In genomic region chr21:41953831-41954653, GRCh38 we compare ENCODE assay signal across 8 cellular contexts. TPM values are rescaled to one million over a fixed set of nuclear protein-coding genes. Genes with fewer than 3 reads are reported as not detected.
DNase-seq lines count a peak whose midpoint lies in the region; ATAC-seq and TF ChIP-seq lines count a peak whose summit lies in the region.

Gene C2CD2 (minus strand): TSS chr21:41954018. CDS start chr21:41953648, 370 bp downstream.

- no peak within 1 kb of the TSS for H3K27ac Mint-ChIP-seq in Calu3 (ENCODE audit: unreplicated experiment)
- no peak within 1 kb of the TSS for H3K27ac Mint-ChIP-seq in activated T-cell treated with anti-CD3 and anti-CD28 coated beads, Interleukin-2, amount 50 U/mL, for 72 hours
- peak within 1 kb of the TSS; percentile 47 for H3K27ac Mint-ChIP-seq in nephron progenitor cell

- H3K36me3 ChIP-seq in uterus: no peaks in the 10 kb centered on the region

- no peaks in the 10 kb centered on the region for H3K27me3 Mint-ChIP-seq in Calu3 (ENCODE audit: unreplicated experiment)
- H3K27me3 Mint-ChIP-seq in activated T-cell treated with anti-CD3 and anti-CD28 coated beads, Interleukin-2, amount 50 U/mL, for 72 hours (ENCODE audit: low read depth): peaks cover 38% of the 10 kb centered on the region
- H3K27me3 Mint-ChIP-seq in nephron progenitor cell (ENCODE audit: low read depth, poor library complexity): peaks cover 41% of the 10 kb centered on the region

- no peaks in the 10 kb centered on the region for H3K9me3 Mint-ChIP-seq in Calu3 (ENCODE audit: low read depth, unreplicated experiment)
- H3K9me3 Mint-ChIP-seq in activated T-cell treated with anti-CD3 and anti-CD28 coated beads, Interleukin-2, amount 50 U/mL, for 72 hours: no peaks in the 10 kb centered on the region
- H3K9me3 Mint-ChIP-seq in nephron progenitor cell: no peaks in the 10 kb centered on the region

- H3K4me1 ChIP-seq in foreskin keratinocyte: peaks cover 25% of the 10 kb centered on the region
- peaks cover 0 to 3% of the 10 kb centered on the region in 2 donors for H3K4me1 ChIP-seq in uterus

- peak; percentile 58 for ATAC-seq in GM19351 (IDR thresholded peaks at IDR 0.05; ENCODE audit: unreplicated experiment)
- peak; percentile 54 to 63 for ATAC-seq in activated T-cell treated with anti-CD3 and anti-CD28 coated beads, Interleukin-2, amount 50 U/mL, for 72 hours (replicated peaks in 1 of 2)
- peak; percentile 37 for ATAC-seq in foreskin keratinocyte
- ATAC-seq in HG03045 (IDR thresholded peaks at IDR 0.05; ENCODE audit: unreplicated experiment): no peak

- H3K36me3 Mint-ChIP-seq in Calu3 (ENCODE audit: insufficient read depth, unreplicated experiment) (peaks cover 22% of the 10 kb centered on the region), nephron progenitor cell (ENCODE audit: low read depth) (no peaks in the 10 kb centered on the region)
- peaks cover 0 to 2% of the 10 kb centered on the region in 2 donors for H3K36me3 Mint-ChIP-seq in activated T-cell treated with anti-CD3 and anti-CD28 coated beads, Interleukin-2, amount 50 U/mL, for 72 hours (ENCODE audit: insufficient read depth in 2 of 2)

- H3K27me3 ChIP-seq in foreskin keratinocyte: no peaks in the 10 kb centered on the region
- H3K27me3 ChIP-seq in uterus: no peaks in the 10 kb centered on the region

- BruUV-seq in Calu3 (replicated peaks; lab: Mats Ljungman, UMichigan): no TSS peak

- H3K4me1 Mint-ChIP-seq in Calu3 (ENCODE audit: low read depth, unreplicated experiment) (peaks cover 30% of the 10 kb centered on the region), nephron progenitor cell (peaks cover 64% of the 10 kb centered on the region)
- H3K4me1 Mint-ChIP-seq in activated T-cell treated with anti-CD3 and anti-CD28 coated beads, Interleukin-2, amount 50 U/mL, for 72 hours (ENCODE audit: low read depth): peaks cover 31% of the 10 kb centered on the region

- CTCF ChIA-PET in Calu3 (lab: Charles Lee): no interaction called here

- H3K27ac ChIP-seq in foreskin keratinocyte (peak within 1 kb of the TSS; percentile 54), uterus (peak within 1 kb of the TSS; percentile 81)

- DNase-seq in Calu3 (peak; percentile 63), NAMALWA (ENCODE audit: low spot score) (peak; percentile 32), foreskin keratinocyte (peak; percentile 61 to 66), nephron progenitor cell (peak; percentile 71), uterus (peak; percentile 66 to 75)
- DNase-seq in activated T-cell treated with anti-CD3 and anti-CD28 coated beads, Interleukin-2, amount 50 U/mL, for 72 hours: peak; percentile 15 to 22

- TF ChIP-seq CTCF in Calu3 (IDR thresholded peaks at IDR 0.05; ENCODE audit: unreplicated experiment): no peak
- TF ChIP-seq CTCF in foreskin keratinocyte (conservative IDR thresholded peaks at IDR 0.05): peak; percentile 11
- no peak for TF ChIP-seq CTCF in nephron progenitor cell (IDR thresholded peaks at IDR 0.05)
- no peak for TF ChIP-seq CTCF in uterus (IDR thresholded peaks at IDR 0.05)

- intact Hi-C loops in Calu3 (cut with micrococcal nuclease; ENCODE audit: unreplicated experiment) (no loop called here), uterus (cut with DNase I; ENCODE audit: low total_unique reads) (loop anchor here (5.0 to 10.0 kb wide), 2 partner anchors 51 to 77 kb away; partner anchors contain the start of gene PRDM15)

- peak within 1 kb of the TSS; percentile 21 to 72 for H3K4me3 ChIP-seq in uterus

- no peaks in the 10 kb centered on the region for H3K9me3 ChIP-seq in uterus

- TF ChIP-seq POLR2A in uterus (IDR thresholded peaks at IDR 0.05): peak; percentile 46 to 69

- peak within 1 kb of the TSS; percentile 71 for H3K4me3 Mint-ChIP-seq in Calu3 (ENCODE audit: low read depth, unreplicated experiment)
- H3K4me3 Mint-ChIP-seq in activated T-cell treated with anti-CD3 and anti-CD28 coated beads, Interleukin-2, amount 50 U/mL, for 72 hours: peak within 1 kb of the TSS; percentile 43 to 68
- peak within 1 kb of the TSS; percentile 80 for H3K4me3 Mint-ChIP-seq in nephron progenitor cell

RNA-seq across cellular contexts. Expression of gene C2CD2, which starts in this region (rescaled TPM):
- total RNA-seq in Calu3 (2022) (13.6 and 15.8 TPM in 2 replicates), foreskin keratinocyte (54.1 and 84.4 TPM in 2 replicates), uterus (10 to 100 TPM in 3 of 4 donors, 1 to 10 TPM in 1; 9.5 to 37.5 (median 18.3) TPM)
- total RNA-seq in activated T-cell treated with anti-CD3 and anti-CD28 coated beads, Interleukin-2, amount 50 U/mL, for 72 hours: 10 to 100 TPM in 1 of 2 donors, 1 to 10 TPM in 1; 6.9 to 15.1 TPM
- polyA plus RNA-seq in foreskin keratinocyte: 20.8 and 27.6 TPM in 2 replicates

Comparison
In these comparisons a context has a peak if more than half of its experiments do, and no peak if none do; other contexts are left out.
1. DNase-seq: peak in every context shown above with its lines; median percentile 71 in nephron progenitor cell; 70 in uterus; 64 in foreskin keratinocyte; 63 in Calu3; 32 in NAMALWA; 18 in activated T-cell treated with anti-CD3 and anti-CD28 coated beads, Interleukin-2, amount 50 U/mL, for 72 hours.